In the genomic region with DNA sequence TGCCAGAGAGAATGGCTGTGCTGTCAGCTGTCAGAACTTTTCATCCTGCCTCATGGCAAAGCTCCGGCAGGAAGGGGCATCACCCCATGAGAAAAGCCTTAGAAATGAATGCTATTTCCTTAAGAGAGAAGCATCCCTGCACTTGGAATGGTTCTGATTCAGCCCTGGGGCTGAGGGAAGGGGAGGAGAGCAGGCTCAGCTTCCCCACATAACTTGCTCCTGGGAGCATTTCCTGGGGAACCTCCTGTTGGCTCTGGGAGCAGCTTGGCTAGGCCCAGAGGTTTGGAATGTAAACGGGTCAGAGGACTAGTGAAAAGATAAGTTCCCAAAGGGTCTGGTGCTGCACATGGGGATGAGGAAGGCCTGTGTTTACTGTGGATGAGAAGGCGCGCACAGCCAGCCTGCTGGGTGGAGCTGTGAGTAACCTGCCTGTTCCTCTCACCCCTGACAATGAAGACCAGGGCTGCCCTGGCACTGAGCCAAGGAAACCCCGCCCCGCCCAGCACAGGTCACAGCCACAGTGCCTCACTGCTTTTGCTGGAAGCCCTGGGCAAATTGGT, we compare ENCODE assay signal across 8 cellular contexts. TPM values are rescaled to one million over a fixed set of nuclear protein-coding genes. Genes with fewer than 3 reads are reported as not detected.
DNase-seq lines count a peak whose midpoint lies in the region; ATAC-seq and TF ChIP-seq lines count a peak whose summit lies in the region.

No MANE protein-coding gene starts in this region.

- peaks cover 17 to 25% of the 10 kb centered on the region in 2 donors for H3K4me1 Mint-ChIP-seq in stimulated activated naive B cell treated with anti-CD40 and anti-IgM and Interleukin-4, amounts not matched to agents 10 μg/mL and 1 μg/mL and 100 μg/mL, for 72 hours

- TF ChIP-seq CTCF in lower leg skin (IDR thresholded peaks at IDR 0.05), result no peak

- H3K4me3 ChIP-seq in lower leg skin (ENCODE audit: low read depth, poor library complexity, severe bottlenecking), result no peak overlapping the region

- H3K27me3 Mint-ChIP-seq in stimulated activated naive B cell treated with anti-CD40 and anti-IgM and Interleukin-4, amounts not matched to agents 10 μg/mL and 1 μg/mL and 100 μg/mL, for 72 hours, result peaks cover 6 to 8% of the 10 kb centered on the region in 2 donors

- TF ChIP-seq POLR2A in lower leg skin (IDR thresholded peaks at IDR 0.05), result no peak

- H3K27ac ChIP-seq in caudate nucleus (ENCODE audit: low read depth, low read length), result peak overlapping the region; percentile 54

- H3K9me3 Mint-ChIP-seq in stimulated activated naive B cell treated with anti-CD40 and anti-IgM and Interleukin-4, amounts not matched to agents 10 μg/mL and 1 μg/mL and 100 μg/mL, for 72 hours, result no peaks in the 10 kb centered on the region

- peak; percentile 35 to 44 for ATAC-seq in stimulated activated naive B cell treated with anti-CD40 and anti-IgM and Interleukin-4, amounts not matched to agents 10 μg/mL and 1 μg/mL and 100 μg/mL, for 72 hours (replicated peaks)
- ATAC-seq in GM19452 (IDR thresholded peaks at IDR 0.05; ENCODE audit: unreplicated experiment) (no peak), HG03442 (IDR thresholded peaks at IDR 0.05; ENCODE audit: unreplicated experiment) (no peak)

- WGBS in lower leg skin, 2 donors, result 17 to 18% methylated on average over 6 of the region's 6 CpGs

- no peak overlapping the region for H3K4me3 Mint-ChIP-seq in stimulated activated naive B cell treated with anti-CD40 and anti-IgM and Interleukin-4, amounts not matched to agents 10 μg/mL and 1 μg/mL and 100 μg/mL, for 72 hours

- H3K36me3 Mint-ChIP-seq in stimulated activated naive B cell treated with anti-CD40 and anti-IgM and Interleukin-4, amounts not matched to agents 10 μg/mL and 1 μg/mL and 100 μg/mL, for 72 hours, result no peaks in the 10 kb centered on the region

- H3K27ac Mint-ChIP-seq in stimulated activated naive B cell treated with anti-CD40 and anti-IgM and Interleukin-4, amounts not matched to agents 10 μg/mL and 1 μg/mL and 100 μg/mL, for 72 hours, result no peak overlapping the region

- intact Hi-C loops in lower leg skin (cut with DNase I; ENCODE audit: low total_unique reads), result no loop called here

- DNase-seq in COLO668 (lab: John Stamatoyannopoulos, UW; ENCODE audit: unreplicated experiment) (peak; percentile 95), NCI-H1105 (lab: John Stamatoyannopoulos, UW) (peak; percentile 75), T-helper 22 cell (ENCODE audit: low read depth) (peak; percentile 7), caudate nucleus (lab: John Stamatoyannopoulos, UW) (peak in 4 of 61 donors; percentile 14 to 43 (median 36)), lower leg skin (ENCODE audit: low spot score in 2 of 2) (peak; percentile 74 to 97)
- DNase-seq in stimulated activated naive B cell treated with anti-CD40 and anti-IgM and Interleukin-4, amounts not matched to agents 10 μg/mL and 1 μg/mL and 100 μg/mL, for 72 hours, result no peak

RNA-seq across cellular contexts. Expression of gene PRELP, which starts 5.0 kb away (rescaled TPM):
- total RNA-seq in lower leg skin, result 10 to 100 TPM; 16.1 to 65.0 (median 20.7) TPM

RNA-seq across cellular contexts. Expression of gene OPTC, which starts 13.3 kb away (rescaled TPM):
- total RNA-seq in lower leg skin, result not detected

Comparison
In these comparisons a context has a peak if more than half of its experiments do, and no peak if none do; other contexts are left out.
1. ATAC-seq: peak in stimulated activated naive B cell treated with anti-CD40 and anti-IgM and Interleukin-4, amounts not matched to agents 10 μg/mL and 1 μg/mL and 100 μg/mL, for 72 hours (2 of 2); none in GM19452 (single experiment) and HG03442 (single experiment).